In genomic region chr6:144364727-144365126, GRCh38 we compare ENCODE assay signal across 10 cellular contexts.
DNase-seq lines count a peak whose midpoint lies in the region; ATAC-seq lines count a peak whose summit lies in the region.
"Had no signal": no experiment of that assay in that cellular context is flagged by ENCODE, and none has a peak within 500 bp of the region (broad histone marks: within the 10 kb centered on the region; RNA-seq: fewer than 3 reads in every experiment).

No MANE protein-coding gene starts in this region.

- peaks cover 38% of the 10 kb centered on the region for H3K36me3 Mint-ChIP-seq in activated CD4-positive, alpha-beta T cell treated with anti-CD3 and anti-CD28 coated beads, Interleukin-2, amount 10 ng/mL, durations not matched to agents 24 days and 14 days (ENCODE audit: low read depth)
- peaks cover 13% of the 10 kb centered on the region for H3K36me3 Mint-ChIP-seq in stimulated activated memory B cell treated with anti-CD40 and anti-IgM and Interleukin-4, amounts not matched to agents 10 μg/mL and 1 μg/mL and 100 μg/mL, for 72 hours

- H3K27ac Mint-ChIP-seq in activated CD4-positive, alpha-beta T cell treated with anti-CD3 and anti-CD28 coated beads, Interleukin-2, amount 10 ng/mL, durations not matched to agents 24 days and 14 days = peak overlapping the region; percentile 57
- peak overlapping the region; percentile 21 for H3K27ac Mint-ChIP-seq in stimulated activated memory B cell treated with anti-CD40 and anti-IgM and Interleukin-4, amounts not matched to agents 10 μg/mL and 1 μg/mL and 100 μg/mL, for 72 hours
- H3K27ac Mint-ChIP-seq: type B pancreatic cell had no signal

- no peaks in the 10 kb centered on the region for H3K27me3 Mint-ChIP-seq in activated CD4-positive, alpha-beta T cell treated with anti-CD3 and anti-CD28 coated beads, Interleukin-2, amount 10 ng/mL, durations not matched to agents 24 days and 14 days
- H3K27me3 Mint-ChIP-seq in stimulated activated memory B cell treated with anti-CD40 and anti-IgM and Interleukin-4, amounts not matched to agents 10 μg/mL and 1 μg/mL and 100 μg/mL, for 72 hours = no peaks in the 10 kb centered on the region
- H3K27me3 Mint-ChIP-seq: type B pancreatic cell had no signal

- DNase-seq in activated CD4-positive, alpha-beta T cell treated with anti-CD3 and anti-CD28 coated beads, Interleukin-2, amount 10 ng/mL, durations not matched to agents 24 days and 14 days = peak; percentile 54
- no peak for DNase-seq in activated CD4-positive, alpha-beta T cell treated with anti-CD3 and anti-CD28 coated beads for 4 hours
- DNase-seq in SIG-M5 treated with dmso at 0.1 percent for 504 hours (lab: John Stamatoyannopoulos, UW; ENCODE audit: unreplicated experiment) (peak; percentile 77), left lobe of liver (ENCODE audit: low spot score) (no peak), Ammon's horn (ENCODE audit: low spot score) (no peak)
- DNase-seq: H9 had no signal

- ATAC-seq in left lobe of liver (peak; percentile 28), HG03097 (IDR thresholded peaks at IDR 0.05; ENCODE audit: low FRiP score, unreplicated experiment) (no peak), GM21786 (IDR thresholded peaks at IDR 0.05; ENCODE audit: unreplicated experiment) (no peak)
- no peak for ATAC-seq in stimulated activated memory B cell treated with anti-CD40 and anti-IgM and Interleukin-4, amounts not matched to agents 10 μg/mL and 1 μg/mL and 100 μg/mL, for 72 hours

- intact Hi-C loops in activated CD4-positive, alpha-beta T cell treated with anti-CD3 and anti-CD28 coated beads, Interleukin-2, amount 10 ng/mL, durations not matched to agents 24 days and 14 days (cut with micrococcal nuclease) = loop anchor here (5.0 kb wide), 1 partner anchor 252 kb away; no protein-coding TSS in a partner anchor

- peaks cover 34% of the 10 kb centered on the region for H3K4me1 Mint-ChIP-seq in activated CD4-positive, alpha-beta T cell treated with anti-CD3 and anti-CD28 coated beads, Interleukin-2, amount 10 ng/mL, durations not matched to agents 24 days and 14 days
- H3K4me1 Mint-ChIP-seq in stimulated activated memory B cell treated with anti-CD40 and anti-IgM and Interleukin-4, amounts not matched to agents 10 μg/mL and 1 μg/mL and 100 μg/mL, for 72 hours = peaks cover 53% of the 10 kb centered on the region

- H3K9me3 Mint-ChIP-seq in activated CD4-positive, alpha-beta T cell treated with anti-CD3 and anti-CD28 coated beads, Interleukin-2, amount 10 ng/mL, durations not matched to agents 24 days and 14 days = peaks cover under 1% of the 10 kb centered on the region
- peaks cover 1% of the 10 kb centered on the region for H3K9me3 Mint-ChIP-seq in stimulated activated memory B cell treated with anti-CD40 and anti-IgM and Interleukin-4, amounts not matched to agents 10 μg/mL and 1 μg/mL and 100 μg/mL, for 72 hours
- H3K9me3 Mint-ChIP-seq: type B pancreatic cell had no signal

- H3K4me3 Mint-ChIP-seq in activated CD4-positive, alpha-beta T cell treated with anti-CD3 and anti-CD28 coated beads, Interleukin-2, amount 10 ng/mL, durations not matched to agents 24 days and 14 days = peak overlapping the region; percentile 19
- H3K4me3 Mint-ChIP-seq in stimulated activated memory B cell treated with anti-CD40 and anti-IgM and Interleukin-4, amounts not matched to agents 10 μg/mL and 1 μg/mL and 100 μg/mL, for 72 hours = peak overlapping the region; percentile 7
- H3K4me3 Mint-ChIP-seq: H9, type B pancreatic cell had no signal

Comparison
In these comparisons a context has a peak if more than half of its experiments do, and no peak if none do; other contexts are left out.
1. DNase-seq: peak in activated CD4-positive, alpha-beta T cell treated with anti-CD3 and anti-CD28 coated beads, Interleukin-2, amount 10 ng/mL, durations not matched to agents 24 days and 14 days (single experiment) and SIG-M5 treated with dmso at 0.1 percent for 504 hours (single experiment); none in activated CD4-positive, alpha-beta T cell treated with anti-CD3 and anti-CD28 coated beads for 4 hours (0 of 2), left lobe of liver (single experiment) and Ammon's horn (single experiment).